7 cellular contexts compared by ENCODE assay signal in genomic region chr16:29852654-29853053, GRCh38. TPM values are rescaled to one million over a fixed set of nuclear protein-coding genes. Genes with fewer than 3 reads are reported as not detected.
DNase-seq lines count a peak whose midpoint lies in the region; ATAC-seq, FAIRE-seq and TF ChIP-seq lines count a peak whose summit lies in the region.
"Had no signal": no experiment of that assay in that cellular context is flagged by ENCODE, and none has a peak within 500 bp of the region (broad histone marks: within the 10 kb centered on the region; RNA-seq: fewer than 3 reads in every experiment).

No MANE protein-coding gene starts in this region.

- no peaks in the 10 kb centered on the region for H3K9me3 Mint-ChIP-seq in mesothelial cell of epicardium

- H3K27me3 ChIP-seq in dorsolateral prefrontal cortex: no peaks in the 10 kb centered on the region

- peak overlapping the region in 31 of 59 donors; percentile 3 to 76 (median 30) for H3K27ac ChIP-seq in dorsolateral prefrontal cortex

- H3K4me3 Mint-ChIP-seq in mesothelial cell of epicardium: no peak overlapping the region

- H3K27me3 Mint-ChIP-seq in mesothelial cell of epicardium (ENCODE audit: low read depth): no peaks in the 10 kb centered on the region

- TF ChIP-seq CTCF in dorsolateral prefrontal cortex (IDR thresholded peaks at IDR 0.05 in 54 of 56, conservative IDR thresholded peaks at IDR 0.05 in 2 of 56; ENCODE audit: low read depth in 1 of 56, partially characterized antibody in 56 of 56): no peak
- TF ChIP-seq CTCF in omental fat pad (IDR thresholded peaks at IDR 0.05): no peak
- no peak for TF ChIP-seq CTCF in mesothelial cell of epicardium (IDR thresholded peaks at IDR 0.05; ENCODE audit: unreplicated experiment)

- intact Hi-C loops in dorsolateral prefrontal cortex (cut with DNase I): no loop called here

- no peak for FAIRE-seq in RCC 7860 (lab: Jason Lieb, UNC)
- FAIRE-seq: bronchial epithelial cell had no signal

- H3K36me3 Mint-ChIP-seq in mesothelial cell of epicardium: no peaks in the 10 kb centered on the region

- H3K4me1 Mint-ChIP-seq in mesothelial cell of epicardium: peaks cover 16% of the 10 kb centered on the region

- no peak overlapping the region for H3K27ac Mint-ChIP-seq in mesothelial cell of epicardium

- H3K4me3 ChIP-seq in dorsolateral prefrontal cortex: peak overlapping the region in 3 of 59 donors; percentile 0 to 17 (median 8)

- DNase-seq in GM04504 (ENCODE audit: low read depth) (peak; percentile 70), dorsolateral prefrontal cortex (peak in 2 of 10 donors; percentile 46 to 59), omental fat pad (ENCODE audit: low spot score) (no peak), mesothelial cell of epicardium (ENCODE audit: low spot score in 2 of 2, unreplicated experiment in 2 of 2) (no peak), RCC 7860 (ENCODE audit: low spot score) (no peak)
- no peak for DNase-seq in stimulated activated naive CD4-positive, alpha-beta T cell (lab: John Stamatoyannopoulos, UW)

- peak; percentile 34 for ATAC-seq in omental fat pad (ENCODE audit: low FRiP score)

RNA-seq across cellular contexts. Expression of gene CDIPT, which starts 10.4 kb away (rescaled TPM):
- total RNA-seq in dorsolateral prefrontal cortex: 100 to 1,000 TPM in 36 of 120 experiments, 10 to 100 TPM in 84; 63.9 to 118 (median 94.7) TPM
- total RNA-seq in omental fat pad: 100 to 1,000 TPM; 101 to 156 (median 104) TPM
- total RNA-seq in mesothelial cell of epicardium: 49.7 to 51.7 TPM (median 49.7 TPM) in 3 replicates

RNA-seq across cellular contexts. Expression of gene MVP, which starts 32.4 kb away (rescaled TPM):
- total RNA-seq in dorsolateral prefrontal cortex (10 to 100 TPM; 16.4 to 85.7 (median 36.1) TPM), omental fat pad (100 to 1,000 TPM; 101 to 151 (median 129) TPM), mesothelial cell of epicardium (13.1 to 14.4 TPM (median 13.1 TPM) in 3 replicates)

RNA-seq across cellular contexts. Expression of gene PAGR1, which starts 36.7 kb away (rescaled TPM):
- 10 to 100 TPM; 16.6 to 44.6 (median 24.7) TPM for total RNA-seq in dorsolateral prefrontal cortex
- 10 to 100 TPM; 15.6 to 32.9 (median 20.6) TPM for total RNA-seq in omental fat pad
- total RNA-seq in mesothelial cell of epicardium: 42.3 to 43.8 TPM (median 43.2 TPM) in 3 replicates

RNA-seq across cellular contexts. Expression of gene PRRT2, which starts 40.7 kb away (rescaled TPM):
- 100 to 1,000 TPM in 117 of 120 experiments, 10 to 100 TPM in 3; 59.4 to 245 (median 169) TPM for total RNA-seq in dorsolateral prefrontal cortex
- 1 to 10 TPM in 2 of 4 donors, under 1 TPM in 2; 0.28 to 9.8 (median 1.0) TPM for total RNA-seq in omental fat pad
- 24.6 to 25.5 TPM (median 24.7 TPM) in 3 replicates for total RNA-seq in mesothelial cell of epicardium
- total RNA-seq: bronchial epithelial cell had no signal

RNA-seq across cellular contexts. Expression of gene MAZ, which starts 46.3 kb away (rescaled TPM):
- total RNA-seq in dorsolateral prefrontal cortex: 100 to 1,000 TPM; 133 to 275 (median 174) TPM
- 10 to 100 TPM; 38.0 to 76.9 (median 57.7) TPM for total RNA-seq in omental fat pad
- 345 to 360 TPM (median 349 TPM) in 3 replicates for total RNA-seq in mesothelial cell of epicardium
